2 cellular contexts compared by ENCODE assay signal in the genomic region with DNA sequence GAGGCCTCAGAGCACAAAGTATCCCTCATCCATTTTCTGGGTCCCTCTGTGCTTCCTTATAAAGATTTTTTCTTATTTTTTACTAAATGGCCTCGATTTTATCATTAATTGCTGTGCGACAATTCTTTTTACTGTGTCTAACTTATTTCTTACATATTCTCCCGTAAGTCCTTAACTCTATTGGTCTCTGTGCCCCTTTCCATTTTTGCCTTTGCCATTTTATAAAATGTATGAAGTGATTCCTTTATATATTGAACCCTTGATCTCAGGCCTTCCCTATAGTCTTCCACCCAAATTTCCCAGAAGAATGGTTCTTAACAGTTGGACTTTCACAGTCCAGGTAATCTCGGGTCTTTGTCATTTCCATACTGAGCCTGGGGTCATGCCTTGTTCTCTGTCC.
"Had no signal": no experiment of that assay in that cellular context is flagged by ENCODE, and none has a peak within 500 bp of the region (broad histone marks: within the 10 kb centered on the region; RNA-seq: fewer than 3 reads in every experiment).

No MANE protein-coding gene starts in this region.

- DNase-seq: GF-D8 had no signal

- ATAC-seq: GM12878 had no signal

- H3K4me3 ChIP-seq: GM12878 had no signal
